ENCODE assay signal across 13 cellular contexts in the genomic region with DNA sequence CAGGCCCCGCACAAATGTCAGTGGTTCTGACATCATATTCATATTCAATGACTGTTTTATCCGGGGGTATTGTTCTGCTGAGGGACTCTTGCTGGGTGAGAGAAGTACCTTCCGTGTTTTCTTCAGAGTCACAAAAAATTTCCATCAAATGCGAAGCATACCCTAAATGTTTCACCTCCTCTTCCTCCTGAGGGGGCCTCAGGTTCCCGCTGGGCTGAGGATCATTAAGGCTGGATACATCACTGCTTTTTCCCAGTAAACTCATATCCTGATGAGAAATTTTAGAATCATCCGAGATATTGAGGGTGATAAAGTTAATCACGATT. TPM values are rescaled to one million over a fixed set of nuclear protein-coding genes. Genes with fewer than 3 reads are reported as not detected.
"Had no signal": no experiment of that assay in that cellular context is flagged by ENCODE, and none has a peak within 500 bp of the region (broad histone marks: within the 10 kb centered on the region; RNA-seq: fewer than 3 reads in every experiment).

No MANE protein-coding gene starts in this region.

- DNase-seq: activated CD4-positive, alpha-beta T cell treated with anti-CD3 and anti-CD28 coated beads, Interleukin-2, amount 10 ng/mL, durations not matched to agents 24 days and 14 days; activated naive CD4-positive, alpha-beta T cell treated with Interleukin-2 at 50 U/mL for 16 hours; foreskin melanocyte; head of caudate nucleus; lower lobe of right lung; naive B cell; right cardiac atrium; stimulated activated naive B cell treated with anti-CD40 and anti-IgM and Interleukin-4, amounts not matched to agents 10 μg/mL and 1 μg/mL and 100 μg/mL, for 72 hours; substantia nigra; T-helper 1 cell; trophoblast cell had no signal

- H3K36me3 ChIP-seq: cardiac muscle cell, lower lobe of right lung had no signal

- H3K27ac ChIP-seq: cardiac muscle cell, lower lobe of right lung had no signal

- H3K36me3 Mint-ChIP-seq: naive B cell; stimulated activated naive B cell treated with anti-CD40 and anti-IgM and Interleukin-4, amounts not matched to agents 10 μg/mL and 1 μg/mL and 100 μg/mL, for 72 hours had no signal

- H3K9me3 Mint-ChIP-seq: activated CD4-positive, alpha-beta T cell treated with anti-CD3 and anti-CD28 coated beads, Interleukin-2, amount 10 ng/mL, durations not matched to agents 24 days and 14 days; activated T-helper 1 cell treated with anti-CD3 and anti-CD28 coated beads, Interleukin-12 subunit alpha, Interleukin-12 subunit beta, Interleukin-2, Interleukin-4 antibody, amounts not matched to agents 30 ng/mL and 10 ng/mL and 1 ng/mL, durations not matched to agents 14 hours and 24 hours and 36 hours; naive B cell; stimulated activated naive B cell treated with anti-CD40 and anti-IgM and Interleukin-4, amounts not matched to agents 10 μg/mL and 1 μg/mL and 100 μg/mL, for 72 hours had no signal

- H3K27me3 ChIP-seq: cardiac muscle cell had no signal

- H3K4me1 ChIP-seq: lower lobe of right lung had no signal

- H3K9me3 ChIP-seq: lower lobe of right lung had no signal

- ATAC-seq: right cardiac atrium; stimulated activated naive B cell treated with anti-CD40 and anti-IgM and Interleukin-4, amounts not matched to agents 10 μg/mL and 1 μg/mL and 100 μg/mL, for 72 hours had no signal

- H3K4me3 Mint-ChIP-seq: activated CD4-positive, alpha-beta T cell treated with anti-CD3 and anti-CD28 coated beads, Interleukin-2, amount 10 ng/mL, durations not matched to agents 24 days and 14 days; activated T-helper 1 cell treated with anti-CD3 and anti-CD28 coated beads, Interleukin-12 subunit alpha, Interleukin-12 subunit beta, Interleukin-2, Interleukin-4 antibody, amounts not matched to agents 30 ng/mL and 10 ng/mL and 1 ng/mL, durations not matched to agents 14 hours and 24 hours and 36 hours; naive B cell; stimulated activated naive B cell treated with anti-CD40 and anti-IgM and Interleukin-4, amounts not matched to agents 10 μg/mL and 1 μg/mL and 100 μg/mL, for 72 hours had no signal

- H3K4me3 ChIP-seq: cardiac muscle cell, lower lobe of right lung had no signal

- H3K4me1 Mint-ChIP-seq: activated CD4-positive, alpha-beta T cell treated with anti-CD3 and anti-CD28 coated beads, Interleukin-2, amount 10 ng/mL, durations not matched to agents 24 days and 14 days; naive B cell had no signal

- H3K27ac Mint-ChIP-seq: activated CD4-positive, alpha-beta T cell treated with anti-CD3 and anti-CD28 coated beads, Interleukin-2, amount 10 ng/mL, durations not matched to agents 24 days and 14 days; activated T-helper 1 cell treated with anti-CD3 and anti-CD28 coated beads, Interleukin-12 subunit alpha, Interleukin-12 subunit beta, Interleukin-2, Interleukin-4 antibody, amounts not matched to agents 30 ng/mL and 10 ng/mL and 1 ng/mL, durations not matched to agents 14 hours and 24 hours and 36 hours; stimulated activated naive B cell treated with anti-CD40 and anti-IgM and Interleukin-4, amounts not matched to agents 10 μg/mL and 1 μg/mL and 100 μg/mL, for 72 hours had no signal

RNA-seq across cellular contexts. Expression of gene IL20RA, which starts 42.8 kb away (rescaled TPM):
- total RNA-seq: activated CD4-positive, alpha-beta T cell treated with anti-CD3 and anti-CD28 coated beads, Interleukin-2, amount 10 ng/mL, durations not matched to agents 24 days and 14 days; activated T-helper 1 cell treated with anti-CD3 and anti-CD28 coated beads, Interleukin-12 subunit alpha, Interleukin-12 subunit beta, Interleukin-2, Interleukin-4 antibody, amounts not matched to agents 30 ng/mL and 10 ng/mL and 1 ng/mL, durations not matched to agents 14 hours and 24 hours and 36 hours had no signal
